9 cellular contexts compared by ENCODE assay signal in genomic region chr12:91931110-91931509, GRCh38.
DNase-seq lines count a peak whose midpoint lies in the region; ATAC-seq and TF ChIP-seq lines count a peak whose summit lies in the region.
"Had no signal": no experiment of that assay in that cellular context is flagged by ENCODE, and none has a peak within 500 bp of the region (broad histone marks: within the 10 kb centered on the region; RNA-seq: fewer than 3 reads in every experiment).

No MANE protein-coding gene starts in this region.

- no peaks in the 10 kb centered on the region for H3K27me3 Mint-ChIP-seq in MCF 10A (ENCODE audit: insufficient read depth, unreplicated experiment)
- no peaks in the 10 kb centered on the region for H3K27me3 Mint-ChIP-seq in activated T-helper 17 cell treated with anti-CD3 and anti-CD28 coated beads, Interleukin-2, amount 50 U/mL, for 72 hours
- no peaks in the 10 kb centered on the region for H3K27me3 Mint-ChIP-seq in stimulated activated naive CD8-positive, alpha-beta T cell treated with anti-CD3 and anti-CD28 coated beads, Interleukin-15, amount 100 ng/mL, for 72 hours

- H3K4me1 ChIP-seq in lung (ENCODE audit: control insufficient read depth in 2 of 2, insufficient read depth in 2 of 2, low read length in 2 of 2) (peaks cover 0 to 4% of the 10 kb centered on the region in 2 donors), uterus (no peaks in the 10 kb centered on the region)

- H3K9me3 ChIP-seq in lung (ENCODE audit: control insufficient read depth in 2 of 2, insufficient read depth in 1 of 2, low read length in 1 of 2) (peaks cover 0 to 2% of the 10 kb centered on the region in 2 donors), uterus (no peaks in the 10 kb centered on the region)

- intact Hi-C loops in MCF 10A (cut with micrococcal nuclease) (no loop called here), uterus (cut with DNase I; ENCODE audit: low total_unique reads) (no loop called here)

- no peaks in the 10 kb centered on the region for H3K36me3 Mint-ChIP-seq in MCF 10A (ENCODE audit: insufficient read depth, unreplicated experiment)
- no peaks in the 10 kb centered on the region for H3K36me3 Mint-ChIP-seq in activated T-helper 17 cell treated with anti-CD3 and anti-CD28 coated beads, Interleukin-2, amount 50 U/mL, for 72 hours (ENCODE audit: low read depth)

- no peak overlapping the region for H3K4me3 ChIP-seq in lung
- H3K4me3 ChIP-seq in uterus: no peak overlapping the region

- H3K4me3 Mint-ChIP-seq in MCF 10A (ENCODE audit: unreplicated experiment): no peak overlapping the region
- no peak overlapping the region for H3K4me3 Mint-ChIP-seq in activated T-helper 17 cell treated with anti-CD3 and anti-CD28 coated beads, Interleukin-2, amount 50 U/mL, for 72 hours
- H3K4me3 Mint-ChIP-seq in stimulated activated naive CD8-positive, alpha-beta T cell treated with anti-CD3 and anti-CD28 coated beads, Interleukin-15, amount 100 ng/mL, for 72 hours: no peak overlapping the region

- H3K27ac ChIP-seq in lung (ENCODE audit: low read depth in 1 of 2, low read length in 1 of 2) (no peak overlapping the region), uterus (peak overlapping the region; percentile 59 to 68)

- TF ChIP-seq POLR2A in uterus (IDR thresholded peaks at IDR 0.05): no peak

- TF ChIP-seq CTCF in MCF 10A (IDR thresholded peaks at IDR 0.05; ENCODE audit: unreplicated experiment): no peak
- no peak for TF ChIP-seq CTCF in lung (IDR thresholded peaks at IDR 0.05; ENCODE audit: control extremely low read depth, extremely low read depth)
- TF ChIP-seq CTCF in uterus (IDR thresholded peaks at IDR 0.05): no peak

- POLR2A ChIA-PET in MCF 10A (lab: Yijun Ruan, JAX): interaction anchor here (0.5 to 3.7 kb wide), 38 partner anchors 10 to 1414 kb away, joined by 3 to 30 read pairs (median 5); partner anchors contain the start of gene BTG1

- H3K4me1 Mint-ChIP-seq in MCF 10A (ENCODE audit: insufficient read depth, unreplicated experiment): peaks cover 34% of the 10 kb centered on the region
- no peaks in the 10 kb centered on the region for H3K4me1 Mint-ChIP-seq in activated T-helper 17 cell treated with anti-CD3 and anti-CD28 coated beads, Interleukin-2, amount 50 U/mL, for 72 hours
- H3K4me1 Mint-ChIP-seq in stimulated activated naive CD8-positive, alpha-beta T cell treated with anti-CD3 and anti-CD28 coated beads, Interleukin-15, amount 100 ng/mL, for 72 hours: no peaks in the 10 kb centered on the region

- H3K36me3 ChIP-seq in lung (ENCODE audit: control insufficient read depth in 2 of 2, insufficient read depth in 2 of 2, low read length in 2 of 2) (no peaks in the 10 kb centered on the region), uterus (no peaks in the 10 kb centered on the region)

- no TSS peak for BruUV-seq in MCF 10A (replicated peaks; lab: Mats Ljungman, UMichigan)

- H3K27ac Mint-ChIP-seq in MCF 10A (ENCODE audit: low read depth, unreplicated experiment): peak overlapping the region; percentile 49
- H3K27ac Mint-ChIP-seq in activated T-helper 17 cell treated with anti-CD3 and anti-CD28 coated beads, Interleukin-2, amount 50 U/mL, for 72 hours: no peak overlapping the region
- H3K27ac Mint-ChIP-seq in stimulated activated naive CD8-positive, alpha-beta T cell treated with anti-CD3 and anti-CD28 coated beads, Interleukin-15, amount 100 ng/mL, for 72 hours: peak overlapping the region in 1 of 2 donors; percentile 64

- no peaks in the 10 kb centered on the region for H3K9me3 Mint-ChIP-seq in MCF 10A (ENCODE audit: unreplicated experiment)
- peaks cover 3% of the 10 kb centered on the region for H3K9me3 Mint-ChIP-seq in activated T-helper 17 cell treated with anti-CD3 and anti-CD28 coated beads, Interleukin-2, amount 50 U/mL, for 72 hours
- H3K9me3 Mint-ChIP-seq in stimulated activated naive CD8-positive, alpha-beta T cell treated with anti-CD3 and anti-CD28 coated beads, Interleukin-15, amount 100 ng/mL, for 72 hours: no peaks in the 10 kb centered on the region

- H3K27me3 ChIP-seq in lung (ENCODE audit: control insufficient read depth, insufficient read depth): no peaks in the 10 kb centered on the region
- H3K27me3 ChIP-seq in uterus: no peaks in the 10 kb centered on the region

- DNase-seq in SIG-M5 treated with dmso at 0.1 percent for 504 hours (lab: John Stamatoyannopoulos, UW; ENCODE audit: unreplicated experiment): peak; percentile 6
- DNase-seq in SIG-M5 (lab: John Stamatoyannopoulos, UW): no peak
- peak; percentile 47 for DNase-seq in MCF 10A (ENCODE audit: unreplicated experiment)
- peak; percentile 64 for DNase-seq in lung (ENCODE audit: low spot score)
- peak in 1 of 2 donors; percentile 36 for DNase-seq in uterus
- DNase-seq in stimulated activated naive CD8-positive, alpha-beta T cell treated with anti-CD3 and anti-CD28 coated beads, Interleukin-15, amount 100 ng/mL, for 72 hours: no peak
- DNase-seq: KBM-7 had no signal

- peak; percentile 62 for ATAC-seq in lung (ENCODE audit: insufficient read depth, low FRiP score)
- ATAC-seq in activated T-helper 17 cell treated with anti-CD3 and anti-CD28 coated beads, Interleukin-2, amount 50 U/mL, for 72 hours (replicated peaks): no peak
- no peak for ATAC-seq in GM21717 (IDR thresholded peaks at IDR 0.05; ENCODE audit: unreplicated experiment)
- no peak for ATAC-seq in stimulated activated naive CD8-positive, alpha-beta T cell treated with anti-CD3 and anti-CD28 coated beads, Interleukin-15, amount 100 ng/mL, for 72 hours

- CTCF ChIA-PET in MCF 10A (lab: Yijun Ruan, JAX): interaction anchor here (0.6 to 1.6 kb wide), 7 partner anchors 10 to 550 kb away, joined by 3 to 11 read pairs (median 3); no protein-coding TSS in a partner anchor

- WGBS in lung, 2 donors: 42 to 67% methylated on average over 2 of the region's 2 CpGs

Comparison
In these comparisons a context has a peak if more than half of its experiments do, and no peak if none do; other contexts are left out.
1. DNase-seq: peak in SIG-M5 treated with dmso at 0.1 percent for 504 hours (single experiment), MCF 10A (single experiment) and lung (single experiment); none in SIG-M5 (single experiment) and stimulated activated naive CD8-positive, alpha-beta T cell treated with anti-CD3 and anti-CD28 coated beads, Interleukin-15, amount 100 ng/mL, for 72 hours (0 of 2).
2. H3K27ac ChIP-seq: peak in uterus (2 of 2); none in lung (0 of 2).